In the genomic region with DNA sequence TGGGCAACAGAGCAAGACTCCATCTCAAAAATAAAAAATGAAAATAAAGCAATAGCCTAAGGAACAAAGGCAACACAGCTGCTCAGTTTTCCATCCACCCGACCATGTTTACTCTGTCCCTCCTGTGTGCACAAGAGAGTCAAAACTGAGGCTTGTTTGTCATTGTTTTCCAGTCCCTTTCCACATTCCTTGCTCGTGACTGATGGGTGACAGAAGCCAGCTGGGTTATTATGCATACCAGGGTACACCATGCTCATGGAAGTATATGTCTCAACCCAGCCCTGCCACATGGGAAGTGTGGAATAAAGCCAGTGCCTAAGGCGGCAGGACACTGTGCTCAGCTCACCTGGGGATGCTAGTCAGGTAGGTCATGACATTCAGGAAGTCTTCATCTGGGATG, we compare ENCODE assay signal across 26 cellular contexts. TPM values are rescaled to one million over a fixed set of nuclear protein-coding genes. Genes with fewer than 3 reads are reported as not detected.
DNase-seq lines count a peak whose midpoint lies in the region; ATAC-seq and TF ChIP-seq lines count a peak whose summit lies in the region.
"Had no signal": no experiment of that assay in that cellular context is flagged by ENCODE, and none has a peak within 500 bp of the region (broad histone marks: within the 10 kb centered on the region; RNA-seq: fewer than 3 reads in every experiment).

No MANE protein-coding gene starts in this region.

- intact Hi-C loops in transverse colon (cut with DNase I; ENCODE audit: low total_unique reads): no loop called here

- WGBS in transverse colon (ENCODE audit: low coverage in 1 of 2), 2 donors: 70 to 71% methylated on average over 2 to 3 of the region's 3 CpGs
- no CpG with 5 or more reads among the region's 3 CpGs for WGBS in neuronal stem cell (ENCODE audit: extremely low coverage in 2 of 2, insufficient read length in 2 of 2, insufficient replicate concordance in 1 of 2), 2 donors

- no peak overlapping the region for H3K4me2 ChIP-seq in neuronal stem cell (ENCODE audit: insufficient read depth, low read length, poor library complexity, severe bottlenecking)
- H3K4me2 ChIP-seq: hepatocyte had no signal

- H3K4me1 ChIP-seq in RWPE2 (ENCODE audit: insufficient read depth, poor library complexity, severe bottlenecking): peaks cover 34% of the 10 kb centered on the region
- peaks cover 0 to 15% (median 0%) of the 10 kb centered on the region in 4 donors for H3K4me1 ChIP-seq in transverse colon
- H3K4me1 ChIP-seq in neuronal stem cell (ENCODE audit: control insufficient read depth in 2 of 2, insufficient read depth in 1 of 2, low read depth in 1 of 2, low read length in 2 of 2): no peaks in the 10 kb centered on the region
- H3K4me1 ChIP-seq: body of pancreas, gastroesophageal sphincter, prostate gland, SJCRH30, suprapubic skin had no signal

- no peak overlapping the region for H3K18ac ChIP-seq in neuronal stem cell (ENCODE audit: low read length)

- DNase-seq in NCI-H2107 treated with DMSO at 0.1 percent for 48 hours (lab: John Stamatoyannopoulos, UW; ENCODE audit: unreplicated experiment): peak; percentile 96
- DNase-seq in NCI-H2107 (lab: John Stamatoyannopoulos, UW): no peak
- DNase-seq in NCI-H2029 treated with DMSO at 0.1 percent for 48 hours (lab: John Stamatoyannopoulos, UW): peak; percentile 75
- no peak for DNase-seq in RWPE2 (ENCODE audit: low spot score)
- no peak for DNase-seq in transverse colon
- DNase-seq in stimulated activated naive CD4-positive, alpha-beta T cell (lab: John Stamatoyannopoulos, UW): no peak
- no peak for DNase-seq in neuronal stem cell (ENCODE audit: low spot score)
- DNase-seq: activated B cell treated with CpG ODN at 0.5 μM for 24 hours; activated naive CD4-positive, alpha-beta T cell treated with Interleukin-2 at 50 U/mL for 16 hours; activated T-cell treated with anti-CD3 and anti-CD28 coated beads, Interleukin-2, amount 50 U/mL, for 72 hours; body of pancreas; CD4-positive, alpha-beta T cell; H7; left cardiac atrium; NCI-H1436; NCI-H446; Peyer's patch; SJCRH30; stimulated activated CD4-positive, alpha-beta T cell treated with anti-CD3 and anti-CD28 coated beads, Interleukin-15, amount 100 ng/mL, for 24 hours; stimulated activated naive B cell treated with anti-CD40 and anti-IgM and Interleukin-4, amounts not matched to agents 10 μg/mL and 1 μg/mL and 100 μg/mL, for 72 hours had no signal

- ATAC-seq in RWPE2 (ENCODE audit: low read depth): no peak
- no peak for ATAC-seq in HG03442 (IDR thresholded peaks at IDR 0.05; ENCODE audit: unreplicated experiment)
- ATAC-seq: activated T-cell treated with anti-CD3 and anti-CD28 coated beads, Interleukin-2, amount 50 U/mL, for 72 hours; body of pancreas; gastroesophageal sphincter; K562; left cardiac atrium; stimulated activated naive B cell treated with anti-CD40 and anti-IgM and Interleukin-4, amounts not matched to agents 10 μg/mL and 1 μg/mL and 100 μg/mL, for 72 hours had no signal

- H2BK5ac ChIP-seq in neuronal stem cell (ENCODE audit: low read length): no peak overlapping the region

- H2AK5ac ChIP-seq in neuronal stem cell (ENCODE audit: low read depth, low read length): no peak overlapping the region

- no peaks in the 10 kb centered on the region for H3K36me3 ChIP-seq in RWPE2 (ENCODE audit: low read depth)
- H3K36me3 ChIP-seq in transverse colon: no peaks in the 10 kb centered on the region
- H3K36me3 ChIP-seq in neuronal stem cell (replicated peaks in 1 of 2; ENCODE audit: control insufficient read depth in 2 of 2, insufficient read depth in 2 of 2, low read length in 2 of 2): no peaks in the 10 kb centered on the region
- H3K36me3 ChIP-seq: gastroesophageal sphincter, Peyer's patch, prostate gland, SJCRH30, suprapubic skin had no signal

- TF ChIP-seq CTCF in RWPE2 (IDR thresholded peaks at IDR 0.05; ENCODE audit: poor library complexity, severe bottlenecking) (no peak), transverse colon (IDR thresholded peaks at IDR 0.05) (no peak)

- no peak overlapping the region for H2BK12ac ChIP-seq in neuronal stem cell (ENCODE audit: low read length)

- H3K23ac ChIP-seq in neuronal stem cell (ENCODE audit: low read depth, low read length, poor library complexity): no peak overlapping the region

- H3K79me1 ChIP-seq in neuronal stem cell (ENCODE audit: low read depth, low read length): no peaks in the 10 kb centered on the region

- in situ Hi-C loops in transverse colon (cut with MboI; ENCODE audit: low pct_ligation_motif_present in 1 of 4, low pct_unique_long_range_greater_than_20kb in 1 of 4, low sequenced_read_pairs in 3 of 4): loop anchor here in 1 of 4 donors (25.0 kb wide), 1 partner anchor 667 kb away; no protein-coding TSS in a partner anchor

- H3K14ac ChIP-seq in neuronal stem cell (ENCODE audit: low read length): no peak overlapping the region

- no peak for TF ChIP-seq EP300 in transverse colon (IDR thresholded peaks at IDR 0.05; ENCODE audit: low read depth)

- peak overlapping the region; percentile 73 for H3K27ac ChIP-seq in RWPE2 (ENCODE audit: poor library complexity, severe bottlenecking)
- H3K27ac ChIP-seq in transverse colon: peak overlapping the region in 3 of 4 donors; percentile 37 to 57 (median 44)
- no peak overlapping the region for H3K27ac ChIP-seq in neuronal stem cell (replicated peaks; ENCODE audit: low read length)
- H3K27ac ChIP-seq: body of pancreas, gastroesophageal sphincter, hepatocyte, prostate gland, SJCRH30, suprapubic skin had no signal

- no peaks in the 10 kb centered on the region for H3K9me3 ChIP-seq in RWPE2 (ENCODE audit: severe bottlenecking)
- no peaks in the 10 kb centered on the region for H3K9me3 ChIP-seq in transverse colon
- no peaks in the 10 kb centered on the region for H3K9me3 ChIP-seq in neuronal stem cell (replicated peaks in 1 of 2; ENCODE audit: control insufficient read depth in 2 of 2, insufficient read depth in 1 of 2, low read depth in 1 of 2, low read length in 2 of 2)
- H3K9me3 ChIP-seq: body of pancreas, gastroesophageal sphincter, Peyer's patch, prostate gland, SJCRH30, suprapubic skin had no signal

- no peak overlapping the region for H2AFZ ChIP-seq in neuronal stem cell (ENCODE audit: low read length)
- H2AFZ ChIP-seq: hepatocyte had no signal

- H4K8ac ChIP-seq in neuronal stem cell (ENCODE audit: low read depth, low read length): no peak overlapping the region

- no peak overlapping the region for H2BK15ac ChIP-seq in neuronal stem cell (ENCODE audit: low read length)

- no peak overlapping the region for H4K91ac ChIP-seq in neuronal stem cell (ENCODE audit: low read depth, low read length, poor library complexity)

- no peak overlapping the region for H2BK120ac ChIP-seq in neuronal stem cell (ENCODE audit: low read depth, low read length)

- no peak overlapping the region for H3K9ac ChIP-seq in neuronal stem cell (ENCODE audit: low read depth, low read length, poor library complexity)

- H3K27me3 ChIP-seq in RWPE2 (ENCODE audit: insufficient read depth, poor library complexity, severe bottlenecking): no peaks in the 10 kb centered on the region
- no peaks in the 10 kb centered on the region for H3K27me3 ChIP-seq in transverse colon
- H3K27me3 ChIP-seq in neuronal stem cell (ENCODE audit: control insufficient read depth in 3 of 3, insufficient read depth in 3 of 3, low read depth in 1 of 3, low read length in 3 of 3): peaks cover 0 to 17% (median 0%) of the 10 kb centered on the region in 3 experiments
- H3K27me3 ChIP-seq: body of pancreas, hepatocyte, Peyer's patch, SJCRH30, suprapubic skin had no signal

- no peak overlapping the region for H3K4ac ChIP-seq in neuronal stem cell (ENCODE audit: low read length)

- no peak for TF ChIP-seq POLR2A in transverse colon (IDR thresholded peaks at IDR 0.05)

- H3K4me3 ChIP-seq in RWPE2 (ENCODE audit: severe bottlenecking): no peak overlapping the region
- H3K4me3 ChIP-seq in transverse colon: no peak overlapping the region
- no peak overlapping the region for H3K4me3 ChIP-seq in neuronal stem cell (ENCODE audit: low read length in 2 of 2)
- H3K4me3 ChIP-seq: body of pancreas, gastroesophageal sphincter, hepatocyte, K562, Peyer's patch, prostate gland, SJCRH30, suprapubic skin had no signal

RNA-seq across cellular contexts. Expression of a gene that starts 49.5 kb away (rescaled TPM):
- total RNA-seq in transverse colon: 1 to 10 TPM in 3 of 4 donors, under 1 TPM in 1; 0.20 to 3.7 (median 2.0) TPM
- 2.0 TPM for polyA plus RNA-seq in neuronal stem cell (2013, experiment 1 of 2)
- polyA plus RNA-seq in neuronal stem cell (2013, experiment 2 of 2): 2.0 TPM

Comparison
In these comparisons a context has a peak if more than half of its experiments do, and no peak if none do; other contexts are left out.
1. DNase-seq: peak in NCI-H2107 treated with DMSO at 0.1 percent for 48 hours (single experiment) and NCI-H2029 treated with DMSO at 0.1 percent for 48 hours (single experiment); none in NCI-H2107 (single experiment), RWPE2 (single experiment), transverse colon (single experiment), stimulated activated naive CD4-positive, alpha-beta T cell (0 of 6) and neuronal stem cell (single experiment).